8 cellular contexts compared by ENCODE assay signal in the genomic region with DNA sequence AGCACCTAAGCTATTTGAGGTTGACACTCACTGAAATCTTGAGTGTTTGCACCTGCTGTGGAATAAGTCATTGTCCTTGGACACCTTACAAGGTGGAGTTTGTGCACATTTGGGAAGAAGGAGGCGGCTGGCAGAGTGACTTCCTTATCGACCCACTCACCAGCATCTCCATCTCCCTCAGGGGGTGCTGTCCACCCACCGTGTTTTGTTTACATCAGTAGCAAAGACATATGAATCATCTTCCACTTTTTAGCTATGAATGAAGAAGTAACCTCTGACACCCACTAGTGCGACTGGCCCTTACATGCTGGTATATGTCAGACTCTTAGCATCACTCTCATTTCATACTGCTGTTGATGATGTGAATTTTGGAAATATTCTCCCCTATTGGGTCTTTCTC.
DNase-seq lines count a peak whose midpoint lies in the region; ATAC-seq and TF ChIP-seq lines count a peak whose summit lies in the region.

No MANE protein-coding gene starts in this region.

- H3K27ac ChIP-seq in suprapubic skin = peak overlapping the region; percentile 39

- DNase-seq in EL (peak; percentile 72), fibroblast of the aortic adventitia (ENCODE audit: low read depth) (peak; percentile 34), suprapubic skin (ENCODE audit: low spot score in 2 of 2) (no peak), NCI-H2196 treated with DMSO at 0.1 percent for 48 hours (lab: John Stamatoyannopoulos, UW; ENCODE audit: unreplicated experiment) (no peak), SK-N-DZ (ENCODE audit: low spot score) (no peak), OCI-M2 (lab: John Stamatoyannopoulos, UW; ENCODE audit: unreplicated experiment) (no peak)
- peak; percentile 5 to 11 for DNase-seq in activated CD4-positive, alpha-beta T cell treated with anti-CD3 and anti-CD28 coated beads, Interleukin-2, amount 50 U/mL, for 24 hours (ENCODE audit: low read depth in 1 of 2, low spot score in 1 of 2)

- peaks cover 22% of the 10 kb centered on the region for H3K4me1 ChIP-seq in suprapubic skin

- TF ChIP-seq CTCF in fibroblast of the aortic adventitia (IDR thresholded peaks at IDR 0.05; ENCODE audit: insufficient read depth, low read length) (peak; percentile 2), suprapubic skin (IDR thresholded peaks at IDR 0.05) (no peak)

- no peak for TF ChIP-seq EP300 in suprapubic skin (IDR thresholded peaks at IDR 0.05)

- peak; percentile 45 for ATAC-seq in HG02884 (IDR thresholded peaks at IDR 0.05; ENCODE audit: unreplicated experiment)

- no peaks in the 10 kb centered on the region for H3K27me3 ChIP-seq in suprapubic skin

- H3K4me3 ChIP-seq in fibroblast of the aortic adventitia (ENCODE audit: low read depth, low read length) (no peak overlapping the region), suprapubic skin (no peak overlapping the region)

- TF ChIP-seq POLR2A in suprapubic skin (IDR thresholded peaks at IDR 0.05) = no peak

- no peaks in the 10 kb centered on the region for H3K9me3 ChIP-seq in suprapubic skin

- 55% methylated on average over 4 of the region's 4 CpGs for WGBS in suprapubic skin

- no peaks in the 10 kb centered on the region for H3K36me3 ChIP-seq in suprapubic skin

Comparison
In these comparisons a context has a peak if more than half of its experiments do, and no peak if none do; other contexts are left out.
1. DNase-seq: peak in EL (single experiment), activated CD4-positive, alpha-beta T cell treated with anti-CD3 and anti-CD28 coated beads, Interleukin-2, amount 50 U/mL, for 24 hours (2 of 2) and fibroblast of the aortic adventitia (single experiment); none in suprapubic skin (0 of 2), NCI-H2196 treated with DMSO at 0.1 percent for 48 hours (single experiment), SK-N-DZ (single experiment) and OCI-M2 (single experiment).